Comparison of ENCODE assay signal across 1 cellular context in genomic region chr18:40974448-40974847, GRCh38.
"Had no signal": no experiment of that assay in that cellular context is flagged by ENCODE, and none has a peak within 500 bp of the region (broad histone marks: within the 10 kb centered on the region; RNA-seq: fewer than 3 reads in every experiment).

No MANE protein-coding gene starts in this region.

- H3K4me3 ChIP-seq: GM12878 had no signal

- ATAC-seq: GM12878 had no signal
